ENCODE assay signal across 19 cellular contexts in genomic region chr6:49025273-49026240, GRCh38.
DNase-seq lines count a peak whose midpoint lies in the region; ATAC-seq, FAIRE-seq and TF ChIP-seq lines count a peak whose summit lies in the region.
"Had no signal": no experiment of that assay in that cellular context is flagged by ENCODE, and none has a peak within 500 bp of the region (broad histone marks: within the 10 kb centered on the region; RNA-seq: fewer than 3 reads in every experiment).

No MANE protein-coding gene starts in this region.

- H2AFZ ChIP-seq in mammary epithelial cell (ENCODE audit: low read depth, low read length) (peak overlapping the region; percentile 34), keratinocyte (ENCODE audit: control insufficient read depth, low read length) (no peak overlapping the region)
- H2AFZ ChIP-seq: GM23248 had no signal

- H3K9ac ChIP-seq in mammary epithelial cell (ENCODE audit: insufficient read depth, low read length) (no peak overlapping the region), keratinocyte (ENCODE audit: control insufficient read depth, extremely low read depth, insufficient read depth, low read length) (no peak overlapping the region)
- H3K9ac ChIP-seq: BLaER1, GM23248 had no signal

- WGBS in mammary epithelial cell (ENCODE audit: low coverage, missing lambda C conversion rate), result 53% methylated on average over 1 of the region's 2 CpGs

- ATAC-seq in GM19467 (IDR thresholded peaks at IDR 0.05; ENCODE audit: unreplicated experiment), result no peak
- no peak for ATAC-seq in HG03469 (IDR thresholded peaks at IDR 0.05; ENCODE audit: unreplicated experiment)
- ATAC-seq: A549, GM12878 had no signal

- H3K27me3 ChIP-seq in mammary epithelial cell (ENCODE audit: insufficient read depth, low read length), result no peaks in the 10 kb centered on the region
- no peaks in the 10 kb centered on the region for H3K27me3 ChIP-seq in keratinocyte (ENCODE audit: control insufficient read depth, extremely low read depth, insufficient read depth, low read length)
- H3K27me3 ChIP-seq: BLaER1 had no signal

- CTCF ChIA-PET in mammary epithelial cell (lab: Charles Lee; ENCODE audit: low non-redundant PET) (no interaction called here), MCF 10A (lab: Yijun Ruan, JAX) (interaction anchor here (0.7 kb wide), 1 partner anchor 61 kb away, joined by 3 read pairs; no protein-coding TSS in a partner anchor)

- H3K9me3 ChIP-seq in mammary epithelial cell (replicated peaks; ENCODE audit: insufficient read depth, low read length) (peaks cover 12% of the 10 kb centered on the region), keratinocyte (ENCODE audit: control insufficient read depth, low read depth, low read length) (peaks cover 9% of the 10 kb centered on the region)
- H3K9me3 ChIP-seq: A549, HAP-1 had no signal

- peak; percentile 58 for FAIRE-seq in keratinocyte (lab: Jason Lieb, UNC)
- FAIRE-seq: A549, GM12878, GM19239 had no signal

- H3K27ac ChIP-seq in mammary epithelial cell (ENCODE audit: insufficient read depth, low read depth, low read length), result no peak overlapping the region
- H3K27ac ChIP-seq in epithelial cell of prostate, result no peak overlapping the region
- no peak overlapping the region for H3K27ac ChIP-seq in keratinocyte (ENCODE audit: control insufficient read depth, insufficient read depth, low read length)
- H3K27ac ChIP-seq: 22Rv1, A549, BLaER1, GM23248, HL-60 had no signal

- H3K36me3 ChIP-seq in mammary epithelial cell (ENCODE audit: insufficient read depth, low read length), result no peaks in the 10 kb centered on the region
- H3K36me3 ChIP-seq in keratinocyte (ENCODE audit: control insufficient read depth in 2 of 2, extremely low read depth in 1 of 2, insufficient read depth in 2 of 2, low read length in 2 of 2), result no peaks in the 10 kb centered on the region
- H3K36me3 ChIP-seq: BLaER1, HAP-1 had no signal

- peaks cover 12% of the 10 kb centered on the region for H3K9me3 Mint-ChIP-seq in MCF 10A (ENCODE audit: unreplicated experiment)

- no peaks in the 10 kb centered on the region for H3K4me1 Mint-ChIP-seq in MCF 10A (ENCODE audit: insufficient read depth, unreplicated experiment)
- H3K4me1 Mint-ChIP-seq: CD14-positive monocyte; CD4-positive, alpha-beta memory T cell had no signal

- dilution Hi-C loops in mammary epithelial cell (cut with HindIII; ENCODE audit: low sequenced_read_pairs), result no loop called here
- dilution Hi-C loops in keratinocyte (cut with MboI; ENCODE audit: extremely low pct_ligation_motif_present, low sequenced_read_pairs), result no loop called here

- H3K4me1 ChIP-seq in mammary epithelial cell (ENCODE audit: insufficient read depth, low read length) (no peaks in the 10 kb centered on the region), keratinocyte (ENCODE audit: control insufficient read depth, extremely low read depth, insufficient read depth, low read length) (peaks cover 3% of the 10 kb centered on the region)
- H3K4me1 ChIP-seq: A549, BLaER1, HAP-1 had no signal

- H3K9me1 ChIP-seq in keratinocyte (ENCODE audit: control insufficient read depth, extremely low read depth, insufficient read depth, low read length), result no peaks in the 10 kb centered on the region

- H3K4me3 Mint-ChIP-seq in MCF 10A (ENCODE audit: unreplicated experiment), result no peak overlapping the region
- H3K4me3 Mint-ChIP-seq: CD14-positive monocyte; CD4-positive, alpha-beta memory T cell had no signal

- no peak overlapping the region for H3K4me3 ChIP-seq in mammary epithelial cell (replicated peaks in 1 of 3; ENCODE audit: insufficient read depth in 1 of 3, low read depth in 2 of 3, low read length in 3 of 3)
- no peak overlapping the region for H3K4me3 ChIP-seq in keratinocyte (ENCODE audit: control insufficient read depth in 2 of 3, extremely low read depth in 1 of 3, insufficient read depth in 2 of 3, low read depth in 1 of 3, low read length in 3 of 3)
- H3K4me3 ChIP-seq: A549, BLaER1, GM12878, GM23248, HAP-1 had no signal

- H3K79me2 ChIP-seq in mammary epithelial cell (ENCODE audit: insufficient read depth, low read length) (no peaks in the 10 kb centered on the region), keratinocyte (ENCODE audit: control insufficient read depth, insufficient read depth, low read length) (no peaks in the 10 kb centered on the region)

- H3K4me2 ChIP-seq in mammary epithelial cell (ENCODE audit: insufficient read depth, low read depth, low read length) (no peak overlapping the region), keratinocyte (ENCODE audit: control insufficient read depth, extremely low read depth, insufficient read depth, low read depth, low read length) (peak overlapping the region; percentile 22)
- H3K4me2 ChIP-seq: A549, BLaER1 had no signal

- peak; percentile 66 for DNase-seq in mammary epithelial cell
- DNase-seq in MCF 10A (ENCODE audit: unreplicated experiment), result no peak
- DNase-seq in epithelial cell of prostate (ENCODE audit: low read depth, low spot score), result peak; percentile 43
- peak; percentile 19 for DNase-seq in keratinocyte (ENCODE audit: low read depth, low spot score)
- no peak for DNase-seq in GF-D8 (lab: John Stamatoyannopoulos, UW)
- DNase-seq: AML-193; CD4-positive, alpha-beta memory T cell; DMS79 treated with DMSO at 0.1 percent for 48 hours; GM23248 had no signal

- H3K36me3 Mint-ChIP-seq in MCF 10A (ENCODE audit: insufficient read depth, unreplicated experiment), result no peaks in the 10 kb centered on the region
- H3K36me3 Mint-ChIP-seq: CD14-positive monocyte; CD4-positive, alpha-beta memory T cell had no signal

- in situ Hi-C loops in mammary epithelial cell (cut with MboI; ENCODE audit: low sequenced_read_pairs in 2 of 2), result no loop called here

- TF ChIP-seq CTCF in mammary epithelial cell (conservative IDR thresholded peaks at IDR 0.05 in 1 of 2, IDR thresholded peaks at IDR 0.05 in 1 of 2; ENCODE audit: extremely low read depth in 1 of 2, insufficient read depth in 1 of 2, low read depth in 1 of 2, low read length in 2 of 2) (no peak), MCF 10A (IDR thresholded peaks at IDR 0.05; ENCODE audit: unreplicated experiment) (no peak), keratinocyte (optimal IDR thresholded peaks at IDR 0.05 in 1 of 3, IDR thresholded peaks at IDR 0.05 in 1 of 3, conservative IDR thresholded peaks at IDR 0.05 in 1 of 3; ENCODE audit: extremely low read depth in 1 of 3, insufficient read depth in 2 of 3, low read length in 3 of 3) (no peak)

- intact Hi-C loops in mammary epithelial cell (cut with micrococcal nuclease) (no loop called here), MCF 10A (cut with micrococcal nuclease) (no loop called here)

- no TSS peak for BruUV-seq in mammary epithelial cell (replicated peaks; lab: Mats Ljungman, UMichigan)
- BruUV-seq in MCF 10A (replicated peaks; lab: Mats Ljungman, UMichigan), result no TSS peak

- H4K20me1 ChIP-seq in mammary epithelial cell (ENCODE audit: insufficient read depth, low read length), result no peaks in the 10 kb centered on the region
- H4K20me1 ChIP-seq in keratinocyte (ENCODE audit: control insufficient read depth, extremely low read depth, insufficient read depth, low read length), result no peaks in the 10 kb centered on the region
- H4K20me1 ChIP-seq: BLaER1 had no signal

- H3K27me3 Mint-ChIP-seq in MCF 10A (ENCODE audit: insufficient read depth, unreplicated experiment), result no peaks in the 10 kb centered on the region
- H3K27me3 Mint-ChIP-seq: CD4-positive, alpha-beta memory T cell had no signal

- no peak overlapping the region for H3K27ac Mint-ChIP-seq in MCF 10A (ENCODE audit: low read depth, unreplicated experiment)
- H3K27ac Mint-ChIP-seq: CD14-positive monocyte; CD4-positive, alpha-beta memory T cell had no signal

- POLR2A ChIA-PET in MCF 10A (lab: Yijun Ruan, JAX), result no interaction called here

Comparison
In these comparisons a context has a peak if more than half of its experiments do, and no peak if none do; other contexts are left out.
1. DNase-seq: peak in mammary epithelial cell (single experiment), epithelial cell of prostate (single experiment) and keratinocyte (single experiment); none in MCF 10A (single experiment) and GF-D8 (single experiment).